ENCODE assay signal across 17 cellular contexts in genomic region chrX:121407627-121408026, GRCh38.
"Had no signal": no experiment of that assay in that cellular context is flagged by ENCODE, and none has a peak within 500 bp of the region (broad histone marks: within the 10 kb centered on the region; RNA-seq: fewer than 3 reads in every experiment).

No MANE protein-coding gene starts in this region.

- DNase-seq: activated CD4-positive, alpha-beta memory T cell treated with anti-CD3 and anti-CD28 coated beads, Interleukin-2, amount 10 ng/mL, durations not matched to agents 7 days and 5 days; activated naive CD4-positive, alpha-beta T cell treated with anti-CD3 and anti-CD28 coated beads, Interleukin-2, amount 50 U/mL, for 16 hours; activated T-cell treated with anti-CD3 and anti-CD28 coated beads, Interleukin-2, amount 50 U/mL, for 24 hours; head of caudate nucleus; lower lobe of right lung; nephron progenitor cell; occipital lobe; stimulated activated CD4-positive, alpha-beta T cell treated with anti-CD3 and anti-CD28 coated beads, Interleukin-15, amount 100 ng/mL, for 24 hours; stimulated activated CD4-positive, alpha-beta T cell treated with anti-CD3 and anti-CD28 coated beads, Interleukin-4, amount 100 ng/mL, for 4 hours; stimulated activated CD8-positive, alpha-beta memory T cell treated with anti-CD3 and anti-CD28 coated beads, Interleukin-4, amount 100 ng/mL, for 48 hours; stimulated activated naive CD4-positive, alpha-beta T cell treated with Interleukin-2 at 50 U/mL for 16 hours; substantia nigra; uterus had no signal

- H3K4me3 ChIP-seq: cardiac muscle cell, lower lobe of right lung, skin epidermis, tibial nerve, uterus had no signal

- H3K27ac ChIP-seq: cardiac muscle cell, lower lobe of right lung, skin epidermis, tibial nerve, uterus had no signal

- ATAC-seq: lower lobe of right lung had no signal

- H3K4me1 ChIP-seq: lower lobe of right lung, tibial nerve, uterus had no signal

- H3K36me3 ChIP-seq: cardiac muscle cell, lower lobe of right lung, tibial nerve, uterus had no signal

- H3K27me3 ChIP-seq: cardiac muscle cell, tibial nerve, uterus had no signal

- FAIRE-seq: frontal cortex had no signal

- H3K9me3 ChIP-seq: lower lobe of right lung, tibial nerve, uterus had no signal
